22 cellular contexts compared by ENCODE assay signal in the genomic region with DNA sequence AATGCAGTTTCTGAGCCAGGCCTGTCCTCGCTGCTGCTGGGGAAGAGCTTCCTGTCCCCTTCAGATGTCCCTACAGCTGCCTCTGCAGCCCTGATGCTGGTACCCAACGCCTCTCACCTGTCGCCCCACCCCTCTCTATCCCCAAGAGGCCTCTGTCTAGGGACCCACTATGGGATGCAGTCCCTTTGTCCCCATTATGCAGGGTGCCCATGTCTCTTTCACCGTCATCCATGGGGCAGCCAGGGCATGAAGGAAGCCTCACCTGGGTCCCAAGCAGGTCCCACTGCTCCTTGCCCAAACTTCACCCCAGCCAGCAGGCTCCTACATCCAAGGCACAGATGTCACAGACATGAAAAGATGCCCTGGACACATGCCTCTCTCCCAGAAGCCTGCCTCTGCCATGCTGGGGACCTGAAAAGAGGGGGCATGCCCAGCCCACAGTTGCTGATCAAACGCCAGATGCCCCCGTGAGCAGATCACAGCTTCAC.
A peak's percentile ranks its signal among the peaks of the same experiment; 100 is the strongest.
DNase-seq lines count a peak whose midpoint lies in the region; ATAC-seq, FAIRE-seq and TF ChIP-seq lines count a peak whose summit lies in the region.
"Had no signal": no experiment of that assay in that cellular context is flagged by ENCODE, and none has a peak within 500 bp of the region (broad histone marks: within the 10 kb centered on the region; RNA-seq: fewer than 3 reads in every experiment).

No MANE protein-coding gene starts in this region.

- no peak for TF ChIP-seq EP300 in HepG2 (IDR thresholded peaks at IDR 0.05; ENCODE audit: low read depth in 2 of 2, low read length in 2 of 2)
- TF ChIP-seq EP300 in HepG2 (CRISPR knock-in tag; IDR thresholded peaks at IDR 0.05; ENCODE audit: borderline replicate concordance), result no peak

- H3K27ac ChIP-seq in RWPE2 (ENCODE audit: poor library complexity, severe bottlenecking), result no peak overlapping the region
- peak overlapping the region; percentile 78 for H3K27ac ChIP-seq in HepG2 (ENCODE audit: extremely low read length, insufficient read depth, low read length)
- H3K27ac ChIP-seq in testis, result no peak overlapping the region
- H3K27ac ChIP-seq: A549 had no signal

- CTCF ChIA-PET in activated CD8-positive, alpha-beta memory T cell treated with anti-CD3 and anti-CD28 coated beads, Interleukin-2, amount 10 ng/mL, durations not matched to agents 7 days and 5 days (lab: Charles Lee), result no interaction called here
- CTCF ChIA-PET in HepG2 (lab: Yijun Ruan, JAX; ENCODE audit: low intra/inter-chr PET ratio, low total read pairs), result no interaction called here

- TF ChIP-seq CTCF in RWPE2 (IDR thresholded peaks at IDR 0.05; ENCODE audit: poor library complexity, severe bottlenecking) (no peak), HepG2 (CRISPR knock-in tag; IDR thresholded peaks at IDR 0.05) (no peak), testis (IDR thresholded peaks at IDR 0.05) (no peak)

- no peak for FAIRE-seq in HepG2 (lab: Jason Lieb, UNC)
- FAIRE-seq: A549, GM12891 had no signal

- peak overlapping the region; percentile 75; the same call in 1 of the 2 replicates for H3K4me2 ChIP-seq in HepG2 (ENCODE audit: low read depth, low read length)
- H3K4me2 ChIP-seq: A549 had no signal

- peak; percentile 26 for DNase-seq in activated CD8-positive, alpha-beta memory T cell treated with anti-CD3 and anti-CD28 coated beads, Interleukin-2, amount 50 U/mL, for 48 hours
- no peak for DNase-seq in activated CD8-positive, alpha-beta memory T cell treated with anti-CD3 and anti-CD28 coated beads, Interleukin-2, amount 10 ng/mL, durations not matched to agents 7 days and 5 days
- DNase-seq in RWPE2 (ENCODE audit: low spot score), result peak; percentile 47
- DNase-seq in HepG2 (ENCODE audit: low spot score), result no peak
- DNase-seq in testis, result peak; percentile 10
- no peak for DNase-seq in DMS 273 (lab: John Stamatoyannopoulos, UW; ENCODE audit: unreplicated experiment)
- DNase-seq in NCI-H1048 (lab: John Stamatoyannopoulos, UW), result no peak
- DNase-seq: activated naive CD8-positive, alpha-beta T cell treated with anti-CD3 and anti-CD28 coated beads, Interleukin-2, amount 50 U/mL, for 24 hours; brain microvascular endothelial cell; NCI-H1092 treated with DMSO at 0.1 percent for 48 hours; NCI-H2029 treated with DMSO at 0.1 percent for 48 hours; SHP77; stimulated activated CD4-positive, alpha-beta T cell treated with anti-CD3 and anti-CD28 coated beads, Interleukin-2, amount 100 ng/mL, for 48 hours; stimulated activated naive CD4-positive, alpha-beta T cell treated with Interleukin-2 at 50 U/mL for 16 hours had no signal

- WGBS in HepG2 (ENCODE audit: low lambda C conversion rate), result 86% methylated on average over 6 of the region's 6 CpGs
- 81 to 91% methylated on average over 5 to 6 of the region's 6 CpGs for WGBS in testis, 2 donors

- H3K9me3 ChIP-seq in RWPE2 (ENCODE audit: severe bottlenecking) (peaks cover 10% of the 10 kb centered on the region), HepG2 (ENCODE audit: low read length) (no peaks in the 10 kb centered on the region), testis (no peaks in the 10 kb centered on the region)
- H3K9me3 ChIP-seq: tibial artery had no signal

- no peak overlapping the region for H3K27ac Mint-ChIP-seq in activated CD8-positive, alpha-beta memory T cell treated with anti-CD3 and anti-CD28 coated beads, Interleukin-2, amount 10 ng/mL, durations not matched to agents 7 days and 5 days
- H3K27ac Mint-ChIP-seq: activated naive CD8-positive, alpha-beta T cell treated with anti-CD3 and anti-CD28 coated beads, Interleukin-2, amount 50 U/mL, for 24 hours; activated T-helper 17 cell treated with anti-CD3 and anti-CD28 coated beads, Interleukin-2, amount 50 U/mL, for 72 hours; T-cell had no signal

- H3K4me1 ChIP-seq in RWPE2 (ENCODE audit: insufficient read depth, poor library complexity, severe bottlenecking), result no peaks in the 10 kb centered on the region
- H3K4me1 ChIP-seq in HepG2 (ENCODE audit: insufficient read depth, low read length), result peaks cover 73% of the 10 kb centered on the region
- peaks cover 48% of the 10 kb centered on the region for H3K4me1 ChIP-seq in testis
- H3K4me1 ChIP-seq: A549 had no signal

- H2AFZ ChIP-seq in HepG2 (ENCODE audit: low read length), result no peak overlapping the region

- in situ Hi-C loops in HepG2 (cut with HindIII; ENCODE audit: extremely low pct_ligation_motif_present, low pct_unique_long_range_greater_than_20kb), result loop anchor here (5.0 kb wide), 1 partner anchor 97 kb away; no protein-coding TSS in a partner anchor

- no peaks in the 10 kb centered on the region for H3K27me3 Mint-ChIP-seq in activated CD8-positive, alpha-beta memory T cell treated with anti-CD3 and anti-CD28 coated beads, Interleukin-2, amount 10 ng/mL, durations not matched to agents 7 days and 5 days
- H3K27me3 Mint-ChIP-seq: activated naive CD8-positive, alpha-beta T cell treated with anti-CD3 and anti-CD28 coated beads, Interleukin-2, amount 50 U/mL, for 24 hours; activated T-helper 17 cell treated with anti-CD3 and anti-CD28 coated beads, Interleukin-2, amount 50 U/mL, for 72 hours had no signal

- POLR2A ChIA-PET in HepG2 (lab: Yijun Ruan, JAX), result no interaction called here

- ATAC-seq in activated CD8-positive, alpha-beta memory T cell treated with anti-CD3 and anti-CD28 coated beads, Interleukin-2, amount 10 ng/mL, durations not matched to agents 7 days and 5 days, result no peak
- ATAC-seq in RWPE2 (ENCODE audit: low read depth) (no peak), HepG2 (no peak), GM21723 (IDR thresholded peaks at IDR 0.05; ENCODE audit: unreplicated experiment) (no peak)
- ATAC-seq: A549; activated naive CD8-positive, alpha-beta T cell treated with anti-CD3 and anti-CD28 coated beads, Interleukin-2, amount 50 U/mL, for 24 hours; activated T-helper 17 cell treated with anti-CD3 and anti-CD28 coated beads, Interleukin-2, amount 50 U/mL, for 72 hours; left colon; T-cell had no signal

- H3K27me3 ChIP-seq in RWPE2 (ENCODE audit: insufficient read depth, poor library complexity, severe bottlenecking) (no peaks in the 10 kb centered on the region), HepG2 (ENCODE audit: control insufficient read depth in 1 of 2, insufficient read depth in 2 of 2, low read length in 2 of 2) (no peaks in the 10 kb centered on the region; a peak in 1 of 5 replicates), testis (no peaks in the 10 kb centered on the region)
- H3K27me3 ChIP-seq: brain microvascular endothelial cell, tibial artery had no signal

- H3K4me3 ChIP-seq in RWPE2 (ENCODE audit: severe bottlenecking) (no peak overlapping the region), HepG2 (replicated peaks in 1 of 3; ENCODE audit: insufficient read depth in 1 of 3, low read depth in 2 of 3, low read length in 3 of 3) (no peak overlapping the region), testis (no peak overlapping the region)
- H3K4me3 ChIP-seq: A549, coronary artery, tibial artery had no signal

- H3K36me3 Mint-ChIP-seq in activated CD8-positive, alpha-beta memory T cell treated with anti-CD3 and anti-CD28 coated beads, Interleukin-2, amount 10 ng/mL, durations not matched to agents 7 days and 5 days, result no peaks in the 10 kb centered on the region
- H3K36me3 Mint-ChIP-seq: T-cell had no signal

- no peaks in the 10 kb centered on the region for H3K4me1 Mint-ChIP-seq in activated CD8-positive, alpha-beta memory T cell treated with anti-CD3 and anti-CD28 coated beads, Interleukin-2, amount 10 ng/mL, durations not matched to agents 7 days and 5 days
- H3K4me1 Mint-ChIP-seq: activated naive CD8-positive, alpha-beta T cell treated with anti-CD3 and anti-CD28 coated beads, Interleukin-2, amount 50 U/mL, for 24 hours; activated T-helper 17 cell treated with anti-CD3 and anti-CD28 coated beads, Interleukin-2, amount 50 U/mL, for 72 hours; T-cell had no signal

- H3K9me3 Mint-ChIP-seq in activated CD8-positive, alpha-beta memory T cell treated with anti-CD3 and anti-CD28 coated beads, Interleukin-2, amount 10 ng/mL, durations not matched to agents 7 days and 5 days (ENCODE audit: low read depth), result no peaks in the 10 kb centered on the region
- H3K9me3 Mint-ChIP-seq: activated naive CD8-positive, alpha-beta T cell treated with anti-CD3 and anti-CD28 coated beads, Interleukin-2, amount 50 U/mL, for 24 hours; activated T-helper 17 cell treated with anti-CD3 and anti-CD28 coated beads, Interleukin-2, amount 50 U/mL, for 72 hours; T-cell had no signal

- H3K79me2 ChIP-seq in HepG2 (ENCODE audit: insufficient read depth, low read length), result no peaks in the 10 kb centered on the region

- no peak overlapping the region; the same call in 1 of the 2 replicates for H3K9ac ChIP-seq in HepG2 (ENCODE audit: insufficient read depth, low read depth, low read length)

- no peaks in the 10 kb centered on the region for H4K20me1 ChIP-seq in HepG2 (ENCODE audit: insufficient read depth, low read length)

- intact Hi-C loops in HepG2 (cut with micrococcal nuclease; ENCODE audit: unreplicated experiment), result loop anchor here (10.0 kb wide), 1 partner anchor 99 kb away; no protein-coding TSS in a partner anchor
- intact Hi-C loops in testis (cut with DNase I; ENCODE audit: low total_unique reads), result no loop called here

- H3K4me3 Mint-ChIP-seq in activated CD8-positive, alpha-beta memory T cell treated with anti-CD3 and anti-CD28 coated beads, Interleukin-2, amount 10 ng/mL, durations not matched to agents 7 days and 5 days, result no peak overlapping the region
- H3K4me3 Mint-ChIP-seq: activated naive CD8-positive, alpha-beta T cell treated with anti-CD3 and anti-CD28 coated beads, Interleukin-2, amount 50 U/mL, for 24 hours; activated T-helper 17 cell treated with anti-CD3 and anti-CD28 coated beads, Interleukin-2, amount 50 U/mL, for 72 hours; T-cell had no signal

- TF ChIP-seq POLR2A in HepG2 (IDR thresholded peaks at IDR 0.05; ENCODE audit: insufficient read depth in 1 of 2, low read depth in 2 of 2, low read length in 2 of 2) (no peak), testis (IDR thresholded peaks at IDR 0.05) (no peak)

- BruUV-seq in HepG2 (replicated peaks; lab: Mats Ljungman, UMichigan), result no TSS peak

- no peak for TF ChIP-seq RAD21 in HepG2 (CRISPR knock-in tag; IDR thresholded peaks at IDR 0.05)

- H3K36me3 ChIP-seq in RWPE2 (ENCODE audit: low read depth) (no peaks in the 10 kb centered on the region), HepG2 (replicated peaks in 1 of 2; ENCODE audit: control insufficient read depth in 1 of 2, insufficient read depth in 2 of 2, low read length in 2 of 2) (no peaks in the 10 kb centered on the region), testis (ENCODE audit: low read depth, missing control alignments) (no peaks in the 10 kb centered on the region)
- H3K36me3 ChIP-seq: tibial artery had no signal

Comparison
In these comparisons a context has a peak if more than half of its experiments do, and no peak if none do; other contexts are left out.
1. DNase-seq: peak in activated CD8-positive, alpha-beta memory T cell treated with anti-CD3 and anti-CD28 coated beads, Interleukin-2, amount 50 U/mL, for 48 hours (single experiment), RWPE2 (single experiment) and testis (single experiment); none in activated CD8-positive, alpha-beta memory T cell treated with anti-CD3 and anti-CD28 coated beads, Interleukin-2, amount 10 ng/mL, durations not matched to agents 7 days and 5 days (single experiment), HepG2 (single experiment), DMS 273 (single experiment) and NCI-H1048 (single experiment).